Comparison of ENCODE assay signal across 20 cellular contexts in the genomic region with DNA sequence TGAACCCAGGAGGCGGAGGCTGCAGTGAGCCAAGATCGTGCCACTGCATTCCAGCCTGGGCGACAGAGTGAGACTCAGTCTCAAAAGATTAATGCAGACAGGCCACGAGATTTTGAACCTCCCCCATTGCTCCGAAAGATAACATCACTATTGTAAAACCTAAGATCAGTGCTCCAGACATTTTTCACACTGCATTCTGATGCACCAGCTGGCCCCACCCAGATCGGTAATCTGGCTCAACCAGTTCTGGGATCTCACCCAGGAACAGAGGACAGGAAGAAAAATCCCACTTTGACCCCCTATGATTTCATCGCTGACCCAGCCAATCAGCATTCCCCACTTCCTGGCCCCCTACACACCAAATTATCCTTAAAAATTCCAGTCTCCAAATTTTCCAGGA. TPM values are rescaled to one million over a fixed set of nuclear protein-coding genes. Genes with fewer than 3 reads are reported as not detected.
DNase-seq lines count a peak whose midpoint lies in the region; ATAC-seq and TF ChIP-seq lines count a peak whose summit lies in the region.
"Had no signal": no experiment of that assay in that cellular context is flagged by ENCODE, and none has a peak within 500 bp of the region (broad histone marks: within the 10 kb centered on the region; RNA-seq: fewer than 3 reads in every experiment).

No MANE protein-coding gene starts in this region.

- DNase-seq in LoVo (ENCODE audit: low spot score) (peak; percentile 49), mammary epithelial cell (peak; percentile 60), kidney tubule cell (ENCODE audit: low spot score) (peak; percentile 20), transverse colon (peak; percentile 59), hippocampal formation (lab: John Stamatoyannopoulos, UW) (no peak), NCI-H187 (lab: John Stamatoyannopoulos, UW) (no peak)
- DNase-seq: activated CD4-positive, alpha-beta T cell treated with anti-CD3 and anti-CD28 coated beads for 48 hours; activated naive CD8-positive, alpha-beta T cell treated with anti-CD3 and anti-CD28 coated beads, Interleukin-2, amount 50 U/mL, for 24 hours; brain microvascular endothelial cell; left cardiac atrium; NCI-H1436 treated with DMSO at 0.1 percent for 48 hours; NCI-H69; Right ventricle myocardium superior; stimulated activated CD4-positive, alpha-beta T cell treated with anti-CD3 and anti-CD28 coated beads, Interleukin-2, amount 100 ng/mL, for 48 hours; stimulated activated naive CD8-positive, alpha-beta T cell treated with anti-CD3 and anti-CD28 coated beads, Interleukin-15, Interleukin-2, amounts not matched to agents 100 U/mL and 50 U/mL, for 24 hours; T-cell had no signal

- TF ChIP-seq POLR2A in transverse colon (IDR thresholded peaks at IDR 0.05) = no peak

- CTCF ChIA-PET in mammary epithelial cell (lab: Charles Lee; ENCODE audit: low non-redundant PET) = no interaction called here

- 63% methylated on average over 3 of the region's 7 CpGs for WGBS in mammary epithelial cell (ENCODE audit: low coverage, missing lambda C conversion rate)
- 38 to 63% methylated on average over 1 to 7 of the region's 7 CpGs for WGBS in transverse colon (ENCODE audit: low coverage in 1 of 2), 2 donors

- intact Hi-C loops in mammary epithelial cell (cut with micrococcal nuclease) = no loop called here
- intact Hi-C loops in transverse colon (cut with DNase I; ENCODE audit: low total_unique reads) = no loop called here

- no peak overlapping the region for H3K27ac ChIP-seq in mammary epithelial cell (ENCODE audit: insufficient read depth, low read depth, low read length)
- no peak overlapping the region for H3K27ac ChIP-seq in transverse colon
- H3K27ac ChIP-seq: brain microvascular endothelial cell, gastroesophageal sphincter, tibial nerve had no signal

- no peaks in the 10 kb centered on the region for H3K79me2 ChIP-seq in mammary epithelial cell (ENCODE audit: insufficient read depth, low read length)

- ATAC-seq in HG02973 (IDR thresholded peaks at IDR 0.05; ENCODE audit: unreplicated experiment) = no peak
- ATAC-seq: activated naive CD8-positive, alpha-beta T cell treated with anti-CD3 and anti-CD28 coated beads, Interleukin-2, amount 50 U/mL, for 24 hours; gastroesophageal sphincter; left cardiac atrium; stimulated activated naive CD8-positive, alpha-beta T cell treated with anti-CD3 and anti-CD28 coated beads, Interleukin-15, Interleukin-2, amounts not matched to agents 100 U/mL and 50 U/mL, for 24 hours; T-cell had no signal

- H3K9me3 ChIP-seq in mammary epithelial cell (replicated peaks; ENCODE audit: insufficient read depth, low read length) (no peaks in the 10 kb centered on the region), transverse colon (no peaks in the 10 kb centered on the region)
- H3K9me3 ChIP-seq: gastroesophageal sphincter, tibial nerve had no signal

- in situ Hi-C loops in mammary epithelial cell (cut with MboI; ENCODE audit: low sequenced_read_pairs in 2 of 2) (loop anchor here in 1 of 2 donors (10.0 kb wide), 1 partner anchor 73 kb away; no protein-coding TSS in a partner anchor), transverse colon (cut with MboI; ENCODE audit: low pct_ligation_motif_present in 1 of 4, low pct_unique_long_range_greater_than_20kb in 1 of 4, low sequenced_read_pairs in 3 of 4) (no loop called here)

- dilution Hi-C loops in mammary epithelial cell (cut with HindIII; ENCODE audit: low sequenced_read_pairs) = loop anchor here (5.0 kb wide), 3 partner anchors 40 to 70 kb away; no protein-coding TSS in a partner anchor

- BruUV-seq in mammary epithelial cell (replicated peaks; lab: Mats Ljungman, UMichigan) = no TSS peak

- no peak overlapping the region for H2AFZ ChIP-seq in mammary epithelial cell (ENCODE audit: low read depth, low read length)

- H3K36me3 ChIP-seq in mammary epithelial cell (ENCODE audit: insufficient read depth, low read length) (no peaks in the 10 kb centered on the region), transverse colon (no peaks in the 10 kb centered on the region)
- H3K36me3 ChIP-seq: brain microvascular endothelial cell, tibial nerve had no signal

- no peaks in the 10 kb centered on the region for H3K27me3 ChIP-seq in mammary epithelial cell (ENCODE audit: insufficient read depth, low read length)
- no peaks in the 10 kb centered on the region for H3K27me3 ChIP-seq in transverse colon
- H3K27me3 ChIP-seq: brain microvascular endothelial cell, gastroesophageal sphincter, tibial nerve had no signal

- peaks cover 24% of the 10 kb centered on the region for H3K4me1 ChIP-seq in mammary epithelial cell (ENCODE audit: insufficient read depth, low read length)
- peaks cover 0 to 9% (median 7%) of the 10 kb centered on the region in 4 donors for H3K4me1 ChIP-seq in transverse colon

- H3K9ac ChIP-seq in mammary epithelial cell (ENCODE audit: insufficient read depth, low read length) = no peak overlapping the region

- H3K4me2 ChIP-seq in mammary epithelial cell (ENCODE audit: insufficient read depth, low read depth, low read length) = no peak overlapping the region

- H3K4me3 ChIP-seq in mammary epithelial cell (replicated peaks in 1 of 3; ENCODE audit: insufficient read depth in 1 of 3, low read depth in 2 of 3, low read length in 3 of 3) (no peak overlapping the region), transverse colon (no peak overlapping the region)
- H3K4me3 ChIP-seq: gastroesophageal sphincter, skin epidermis, tibial nerve had no signal

- H4K20me1 ChIP-seq in mammary epithelial cell (ENCODE audit: insufficient read depth, low read length) = no peaks in the 10 kb centered on the region

- TF ChIP-seq EP300 in transverse colon (IDR thresholded peaks at IDR 0.05; ENCODE audit: low read depth) = no peak

- TF ChIP-seq CTCF in mammary epithelial cell (conservative IDR thresholded peaks at IDR 0.05 in 1 of 2, IDR thresholded peaks at IDR 0.05 in 1 of 2; ENCODE audit: extremely low read depth in 1 of 2, insufficient read depth in 1 of 2, low read depth in 1 of 2, low read length in 2 of 2) = no peak
- TF ChIP-seq CTCF in transverse colon (IDR thresholded peaks at IDR 0.05) = no peak

RNA-seq across cellular contexts. Expression of gene CSRP1, which starts 10.7 kb away (rescaled TPM):
- total RNA-seq in mammary epithelial cell (100 to 1,000 TPM; 145 to 609 TPM), transverse colon (1,000 to 10,000 TPM in 2 of 4 donors, 100 to 1,000 TPM in 2; 697 to 1,474 (median 915) TPM)
- polyA plus RNA-seq in mammary epithelial cell = 231 TPM
- 209 TPM for polyA minus RNA-seq in mammary epithelial cell

RNA-seq across cellular contexts. Expression of gene NAV1, which starts 21.3 kb away (rescaled TPM):
- total RNA-seq in mammary epithelial cell = 10 to 100 TPM; 24.3 to 94.2 TPM
- 48.9 TPM for polyA plus RNA-seq in mammary epithelial cell
- polyA minus RNA-seq in mammary epithelial cell = 177 TPM
- 10 to 100 TPM; 13.0 to 40.6 (median 16.9) TPM for total RNA-seq in transverse colon

RNA-seq across cellular contexts. Expression of gene PHLDA3, which starts 48.6 kb away (rescaled TPM):
- total RNA-seq in mammary epithelial cell (100 to 1,000 TPM; 132 to 205 TPM), transverse colon (10 to 100 TPM; 19.4 to 47.6 (median 31.5) TPM)
- 96.4 TPM for polyA plus RNA-seq in mammary epithelial cell
- 27.0 TPM for polyA minus RNA-seq in mammary epithelial cell

Comparison
In these comparisons a context has a peak if more than half of its experiments do, and no peak if none do; other contexts are left out.
1. DNase-seq: peak in LoVo (single experiment), mammary epithelial cell (single experiment), kidney tubule cell (single experiment) and transverse colon (single experiment); none in hippocampal formation (0 of 2) and NCI-H187 (0 of 2).